Comparison of ENCODE assay signal across 4 cellular contexts in genomic region chr15:55417678-55418077, GRCh38. TPM values are rescaled to one million over a fixed set of nuclear protein-coding genes. Genes with fewer than 3 reads are reported as not detected.
"Had no signal": no experiment of that assay in that cellular context is flagged by ENCODE, and none has a peak within 500 bp of the region (broad histone marks: within the 10 kb centered on the region; RNA-seq: fewer than 3 reads in every experiment).

No MANE protein-coding gene starts in this region.

RNA-seq across cellular contexts. Expression of gene PIERCE2, which starts 9.4 kb away (rescaled TPM):
- total RNA-seq: activated CD8-positive, alpha-beta T cell treated with anti-CD3 and anti-CD28 coated beads for 36 hours; activated T-helper 17 cell treated with anti-CD3 and anti-CD28 coated beads, Interleukin-2, amount 50 U/mL, for 72 hours; esophagus mucosa; T-cell had no signal
